11 cellular contexts compared by ENCODE assay signal in the genomic region with DNA sequence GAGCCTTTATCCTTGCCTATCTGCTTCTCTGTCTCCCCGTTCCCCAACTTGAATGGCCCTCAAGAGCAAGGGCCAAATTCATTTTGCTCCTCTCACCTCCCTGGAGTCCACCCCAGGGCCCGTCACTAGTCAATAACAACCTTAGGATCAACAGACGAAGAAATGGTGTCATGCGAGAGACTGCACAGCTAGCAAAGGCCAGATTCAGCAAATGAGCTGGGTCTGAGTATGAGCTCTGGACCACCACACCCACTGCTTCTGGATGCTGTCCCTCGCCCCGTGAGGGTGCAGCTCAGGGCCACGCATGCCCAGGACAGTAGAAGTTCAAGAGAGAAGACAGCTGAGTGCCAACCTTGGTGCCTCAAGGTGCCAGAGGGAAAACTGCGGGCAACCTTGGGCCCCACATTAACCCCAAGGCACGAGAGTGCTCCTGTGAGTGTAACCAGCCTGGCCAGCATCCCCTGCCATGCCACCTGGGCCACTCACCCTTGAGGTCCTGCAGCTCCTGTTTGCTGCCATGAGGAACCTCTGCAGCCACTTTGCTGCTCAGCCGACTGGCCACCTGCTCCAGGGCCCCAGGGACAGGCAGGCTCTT. TPM values are rescaled to one million over a fixed set of nuclear protein-coding genes. Genes with fewer than 3 reads are reported as not detected.
DNase-seq lines count a peak whose midpoint lies in the region; ATAC-seq, FAIRE-seq and TF ChIP-seq lines count a peak whose summit lies in the region.
"Had no signal": no experiment of that assay in that cellular context is flagged by ENCODE, and none has a peak within 500 bp of the region (broad histone marks: within the 10 kb centered on the region; RNA-seq: fewer than 3 reads in every experiment).

No MANE protein-coding gene starts in this region.

- no peak overlapping the region for H2AFZ ChIP-seq in GM23338
- no peak overlapping the region for H2AFZ ChIP-seq in mesenchymal stem cell (ENCODE audit: low read depth, low read length)

- H3K4me3 ChIP-seq in A673 (ENCODE audit: low read depth, low read length, poor library complexity, severe bottlenecking) (peak overlapping the region; percentile 80), GM23338 (no peak overlapping the region), mesenchymal stem cell (ENCODE audit: insufficient read depth in 1 of 2, low read depth in 1 of 2, low read length in 2 of 2) (peak overlapping the region in 1 of 2 experiments; percentile 84)

- no peak overlapping the region for H3K18ac ChIP-seq in mesenchymal stem cell (ENCODE audit: low read depth in 1 of 2, low read length in 2 of 2)

- peaks cover 21% of the 10 kb centered on the region for H3K4me1 Mint-ChIP-seq in GM23338
- peaks cover 20% of the 10 kb centered on the region for H3K4me1 Mint-ChIP-seq in activated T-helper 17 cell treated with anti-CD3 and anti-CD28 coated beads, Interleukin-2, amount 50 U/mL, for 72 hours

- no peak overlapping the region for H2BK15ac ChIP-seq in mesenchymal stem cell (ENCODE audit: low read depth, poor library complexity, severe bottlenecking)

- no peak overlapping the region for H2BK5ac ChIP-seq in mesenchymal stem cell (ENCODE audit: low read depth, low read length, poor library complexity, severe bottlenecking)

- peaks cover 4% of the 10 kb centered on the region; the same call in 1 of the 2 replicates for H3F3A ChIP-seq in GM23338 (replicated peaks; ENCODE audit: low read depth)

- BruUV-seq in A673 (replicated peaks; lab: Mats Ljungman, UMichigan): no TSS peak

- peaks cover 18% of the 10 kb centered on the region for H3K79me2 ChIP-seq in GM23338 (replicated peaks; ENCODE audit: insufficient read depth)

- H3K27ac ChIP-seq in A673 (ENCODE audit: low read depth, low read length, poor library complexity, severe bottlenecking) (peak overlapping the region; percentile 89), GM23338 (ENCODE audit: low read depth) (no peak overlapping the region), mesenchymal stem cell (ENCODE audit: low read length, poor library complexity, severe bottlenecking) (no peak overlapping the region)
- H3K27ac ChIP-seq: thyroid gland had no signal

- CTCF ChIA-PET in A673 (lab: Charles Lee): interaction anchor here (0.5 kb wide), 1 partner anchor 1339 kb away, joined by 3 read pairs; no protein-coding TSS in a partner anchor

- H3K14ac ChIP-seq in mesenchymal stem cell (ENCODE audit: low read length in 2 of 2): no peak overlapping the region

- peak overlapping the region in 1 of 2 experiments; percentile 74 for H3K23ac ChIP-seq in mesenchymal stem cell (ENCODE audit: low read length in 2 of 2)

- H3K4me1 ChIP-seq in A673 (ENCODE audit: insufficient read depth, low read length, poor library complexity, severe bottlenecking): peaks cover 14% of the 10 kb centered on the region
- 0 out of 2 replicates have a peak, but pooled peaks cover 6% of the 10 kb centered on the region for H3K4me1 ChIP-seq in GM23338 (ENCODE audit: insufficient read depth)
- peaks cover 23% of the 10 kb centered on the region for H3K4me1 ChIP-seq in mesenchymal stem cell (ENCODE audit: control insufficient read depth, insufficient read depth, low read depth, low read length)

- 93% methylated on average over 10 of the region's 10 CpGs for WGBS in mesenchymal stem cell

- H3K4me2 ChIP-seq in GM23338: peak overlapping the region; percentile 93; the same call in 1 of the 2 replicates
- no peak overlapping the region for H3K4me2 ChIP-seq in mesenchymal stem cell (ENCODE audit: low read length, poor library complexity, severe bottlenecking)

- no peaks in the 10 kb centered on the region for H3K9me3 ChIP-seq in A673 (ENCODE audit: low read depth, low read length, poor library complexity, severe bottlenecking)
- no peaks in the 10 kb centered on the region for H3K9me3 ChIP-seq in mesenchymal stem cell (ENCODE audit: control insufficient read depth, low read length)
- H3K9me3 ChIP-seq: thyroid gland had no signal

- no peak overlapping the region for H3K4ac ChIP-seq in mesenchymal stem cell (ENCODE audit: low read depth in 1 of 2, low read length in 2 of 2)

- no peaks in the 10 kb centered on the region for H3K9me2 ChIP-seq in GM23338 (ENCODE audit: insufficient read depth)

- H3K79me1 ChIP-seq in mesenchymal stem cell (replicated peaks; ENCODE audit: low read length, poor library complexity, severe bottlenecking): peaks cover 27% of the 10 kb centered on the region

- peaks cover 12% of the 10 kb centered on the region for H3K27me3 Mint-ChIP-seq in GM23338 (ENCODE audit: insufficient read depth, low read depth, poor library complexity)
- H3K27me3 Mint-ChIP-seq in activated T-helper 17 cell treated with anti-CD3 and anti-CD28 coated beads, Interleukin-2, amount 50 U/mL, for 72 hours: no peaks in the 10 kb centered on the region

- peaks cover 16% of the 10 kb centered on the region for H4K20me1 ChIP-seq in GM23338 (replicated peaks; ENCODE audit: insufficient read depth)

- no peak overlapping the region for H4K91ac ChIP-seq in mesenchymal stem cell (ENCODE audit: low read length)

- intact Hi-C loops in A673 (cut with micrococcal nuclease; ENCODE audit: unreplicated experiment): no loop called here

- H3K36me3 ChIP-seq in A673 (ENCODE audit: insufficient read depth, low read length, poor library complexity, severe bottlenecking): peaks cover 37% of the 10 kb centered on the region
- no peaks in the 10 kb centered on the region for H3K36me3 ChIP-seq in GM23338 (ENCODE audit: insufficient read depth)
- peaks cover 26 to 53% of the 10 kb centered on the region in 2 experiments for H3K36me3 ChIP-seq in mesenchymal stem cell (ENCODE audit: control insufficient read depth in 1 of 2, insufficient read depth in 2 of 2, low read depth in 1 of 2, low read length in 2 of 2)

- no peak overlapping the region for H3K27ac Mint-ChIP-seq in GM23338
- peak overlapping the region; percentile 38 for H3K27ac Mint-ChIP-seq in activated T-helper 17 cell treated with anti-CD3 and anti-CD28 coated beads, Interleukin-2, amount 50 U/mL, for 72 hours

- no peaks in the 10 kb centered on the region for H3K27me3 ChIP-seq in A673 (replicated peaks; ENCODE audit: insufficient read depth, low read depth, low read length, poor library complexity)
- H3K27me3 ChIP-seq in GM23338 (ENCODE audit: insufficient read depth): no peaks in the 10 kb centered on the region
- H3K27me3 ChIP-seq in mesenchymal stem cell (ENCODE audit: control insufficient read depth in 1 of 2, insufficient read depth in 1 of 2, low read length in 2 of 2): no peaks in the 10 kb centered on the region
- H3K27me3 ChIP-seq: thyroid gland had no signal

- H3K9me3 Mint-ChIP-seq in GM23338: no peaks in the 10 kb centered on the region; the same call in 2 of the 3 replicates
- H3K9me3 Mint-ChIP-seq in activated T-helper 17 cell treated with anti-CD3 and anti-CD28 coated beads, Interleukin-2, amount 50 U/mL, for 72 hours: no peaks in the 10 kb centered on the region

- no peak for ATAC-seq in GM23338
- no peak for ATAC-seq in activated T-helper 17 cell treated with anti-CD3 and anti-CD28 coated beads, Interleukin-2, amount 50 U/mL, for 72 hours (replicated peaks)

- POLR2A ChIA-PET in A673 (lab: Charles Lee; ENCODE audit: low non-redundant PET): interaction anchor here (0.5 to 0.6 kb wide), 2 partner anchors 11 to 637 kb away, joined by 3 to 4 read pairs; no protein-coding TSS in a partner anchor

- no peak for FAIRE-seq in frontal cortex (lab: Jason Lieb, UNC)

- no peak for TF ChIP-seq CTCF in A673 (conservative IDR thresholded peaks at IDR 0.05; ENCODE audit: low read depth, low read length)
- TF ChIP-seq CTCF in GM23338 (conservative IDR thresholded peaks at IDR 0.05; ENCODE audit: low read depth in 2 of 2): no peak
- TF ChIP-seq CTCF in GM13976 (IDR thresholded peaks at IDR 0.05; ENCODE audit: borderline replicate concordance, control extremely low read depth, extremely low read depth, insufficient read depth, missing control alignments): no peak

- DNase-seq in A673 (ENCODE audit: low spot score) (no peak), GM23338 (ENCODE audit: low spot score) (no peak), mesenchymal stem cell (no peak), GM13976 (ENCODE audit: low spot score) (no peak), frontal cortex (ENCODE audit: low spot score in 2 of 2) (no peak)
- DNase-seq in stimulated activated CD4-positive, alpha-beta T cell treated with anti-CD3 and anti-CD28 coated beads, Interleukin-1b, Interleukin-23, amount 100 ng/mL, for 48 hours: no peak
- no peak for DNase-seq in stimulated activated CD4-positive, alpha-beta T cell treated with anti-CD3 and anti-CD28 coated beads, Interleukin-4, amount 100 ng/mL, for 24 hours
- DNase-seq: DMS153, islet precursor cell, thyroid gland had no signal

- H2BK120ac ChIP-seq in mesenchymal stem cell (ENCODE audit: low read depth, low read length): no peak overlapping the region

- peak overlapping the region; percentile 92 for H3K9ac ChIP-seq in mesenchymal stem cell (ENCODE audit: low read length)

- H2AK5ac ChIP-seq in mesenchymal stem cell (ENCODE audit: low read length, severe bottlenecking): no peak overlapping the region

- peak overlapping the region; percentile 97 for H3K4me3 Mint-ChIP-seq in GM23338
- peak overlapping the region; percentile 92 for H3K4me3 Mint-ChIP-seq in activated T-helper 17 cell treated with anti-CD3 and anti-CD28 coated beads, Interleukin-2, amount 50 U/mL, for 72 hours

- peaks cover 14% of the 10 kb centered on the region for H3K36me3 Mint-ChIP-seq in GM23338 (ENCODE audit: low read depth)
- peaks cover 41% of the 10 kb centered on the region for H3K36me3 Mint-ChIP-seq in activated T-helper 17 cell treated with anti-CD3 and anti-CD28 coated beads, Interleukin-2, amount 50 U/mL, for 72 hours (ENCODE audit: low read depth)

- H4K8ac ChIP-seq in mesenchymal stem cell (ENCODE audit: low read length): no peak overlapping the region

- in situ Hi-C loops in GM13976 (cut with MboI; ENCODE audit: low sequenced_read_pairs, unreplicated experiment): no loop called here

- H2BK12ac ChIP-seq in mesenchymal stem cell (ENCODE audit: low read length in 2 of 2): peak overlapping the region in 1 of 2 experiments; percentile 6

RNA-seq across cellular contexts. Expression of gene AKAP8L, which starts 11.8 kb away (rescaled TPM):
- total RNA-seq in A673 (2021): 132 and 147 TPM in 2 replicates
- total RNA-seq in GM23338 (2014; rRNA removed; shearing (Covaris generic)): 143 and 165 TPM in 2 replicates
- 72.2 and 78.8 TPM in 2 replicates for polyA plus RNA-seq in GM23338 (2016; fragmentation: Nextera tagmentation; extraction: Ambion mirVana)
- 10 to 100 TPM; 64.8 to 68.4 TPM for total RNA-seq in activated T-helper 17 cell treated with anti-CD3 and anti-CD28 coated beads, Interleukin-2, amount 50 U/mL, for 72 hours
- 54.6 TPM for polyA plus RNA-seq in mesenchymal stem cell (2013, experiment 1 of 2)
- 48.4 TPM for polyA plus RNA-seq in mesenchymal stem cell (2013, experiment 2 of 2)
- 65.2 TPM for total RNA-seq in frontal cortex

RNA-seq across cellular contexts. Expression of gene WIZ, which starts 19.1 kb away (rescaled TPM):
- total RNA-seq in A673 (2021) (72.3 and 73.7 TPM in 2 replicates), frontal cortex (10.6 TPM)
- total RNA-seq in GM23338 (2014; rRNA removed; shearing (Covaris generic)): 29.0 and 39.5 TPM in 2 replicates
- polyA plus RNA-seq in GM23338 (2016; fragmentation: Nextera tagmentation; extraction: Ambion mirVana): 8.9 and 10.3 TPM in 2 replicates
- total RNA-seq in activated T-helper 17 cell treated with anti-CD3 and anti-CD28 coated beads, Interleukin-2, amount 50 U/mL, for 72 hours: 10 to 100 TPM; 27.7 to 30.0 TPM
- 35.6 TPM for polyA plus RNA-seq in mesenchymal stem cell (2013, experiment 1 of 2)
- polyA plus RNA-seq in mesenchymal stem cell (2013, experiment 2 of 2): 34.6 TPM

RNA-seq across cellular contexts. Expression of gene RASAL3, which starts 33.7 kb away (rescaled TPM):
- total RNA-seq in A673 (2021) (1.1 TPM in 2 replicates), frontal cortex (0.41 TPM)
- total RNA-seq in GM23338 (2014; rRNA removed; shearing (Covaris generic)): 1.3 and 1.9 TPM in 2 replicates
- 1.6 and 1.8 TPM in 2 replicates for polyA plus RNA-seq in GM23338 (2016; fragmentation: Nextera tagmentation; extraction: Ambion mirVana)
- 100 to 1,000 TPM; 126 to 134 TPM for total RNA-seq in activated T-helper 17 cell treated with anti-CD3 and anti-CD28 coated beads, Interleukin-2, amount 50 U/mL, for 72 hours
- 0.12 TPM for polyA plus RNA-seq in mesenchymal stem cell (2013, experiment 1 of 2)
- polyA plus RNA-seq in mesenchymal stem cell (2013, experiment 2 of 2): 0.18 TPM

RNA-seq across cellular contexts. Expression of gene PGLYRP2, which starts 48.7 kb away (rescaled TPM):
- total RNA-seq in A673 (2021) (3.5 and 4.7 TPM in 2 replicates), frontal cortex (not detected)
- total RNA-seq in GM23338 (2014; rRNA removed; shearing (Covaris generic)): not detected in 2 replicates
- not detected in 2 replicates for polyA plus RNA-seq in GM23338 (2016; fragmentation: Nextera tagmentation; extraction: Ambion mirVana)
- total RNA-seq in activated T-helper 17 cell treated with anti-CD3 and anti-CD28 coated beads, Interleukin-2, amount 50 U/mL, for 72 hours: under 1 TPM in 1 of 2 donors, not detected in 1; 0.11 TPM
- polyA plus RNA-seq in mesenchymal stem cell (2013, experiment 1 of 2): not detected
- polyA plus RNA-seq in mesenchymal stem cell (2013, experiment 2 of 2): not detected
- total RNA-seq: thyroid gland had no signal

RNA-seq across cellular contexts. Expression of gene AKAP8, which starts 51.0 kb away (rescaled TPM):
- 46.8 and 48.4 TPM in 2 replicates for total RNA-seq in A673 (2021)
- total RNA-seq in GM23338 (2014; rRNA removed; shearing (Covaris generic)): 26.4 and 36.5 TPM in 2 replicates
- 22.4 and 25.2 TPM in 2 replicates for polyA plus RNA-seq in GM23338 (2016; fragmentation: Nextera tagmentation; extraction: Ambion mirVana)
- total RNA-seq in activated T-helper 17 cell treated with anti-CD3 and anti-CD28 coated beads, Interleukin-2, amount 50 U/mL, for 72 hours: 10 to 100 TPM; 48.5 to 62.5 TPM
- polyA plus RNA-seq in mesenchymal stem cell (2013, experiment 1 of 2): 15.4 TPM
- polyA plus RNA-seq in mesenchymal stem cell (2013, experiment 2 of 2): 14.1 TPM
- total RNA-seq in frontal cortex: 9.8 TPM

Comparison
In these comparisons a context has a peak if more than half of its experiments do, and no peak if none do; other contexts are left out.
1. RNA of gene RASAL3, which starts 33.7 kb away (total RNA-seq): 126 to 134 TPM in activated T-helper 17 cell treated with anti-CD3 and anti-CD28 coated beads, Interleukin-2, amount 50 U/mL, for 72 hours; 1.3 to 1.9 TPM in GM23338, 1.1 TPM in A673 and 0.41 TPM in frontal cortex (single experiment); every median in the first group is over 10 times any median in the second.